Comparison of ENCODE assay signal across 8 cellular contexts in the genomic region with DNA sequence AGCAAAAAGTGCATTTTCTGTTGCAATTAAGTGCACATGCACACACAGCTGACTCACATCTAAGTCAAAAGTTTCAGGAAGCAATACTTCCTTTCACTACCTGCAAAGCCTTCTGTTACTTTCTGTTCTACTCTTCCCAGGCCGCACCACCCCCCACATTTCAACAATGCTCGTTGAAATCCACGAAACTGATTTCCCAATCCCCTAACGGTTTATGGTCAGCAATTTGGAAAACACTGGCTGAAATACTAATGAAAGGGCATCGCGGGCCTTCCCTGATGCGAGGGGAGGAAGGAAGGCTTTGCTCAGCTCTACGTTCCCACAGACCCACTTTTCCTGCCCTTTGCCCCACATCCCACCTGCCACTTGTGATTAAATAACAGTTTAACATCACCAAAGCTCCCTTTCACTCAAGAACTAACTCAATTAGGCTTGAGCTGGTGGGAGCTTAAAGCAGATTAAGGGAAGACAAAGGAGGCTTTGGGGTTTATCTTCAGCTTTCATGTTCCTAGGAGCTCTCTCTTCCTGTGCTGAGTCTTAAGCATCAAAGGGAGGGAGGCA.
DNase-seq lines count a peak whose midpoint lies in the region; ATAC-seq and TF ChIP-seq lines count a peak whose summit lies in the region.

No MANE protein-coding gene starts in this region.

- H3K4me3 Mint-ChIP-seq in HFFc6 = no peak overlapping the region

- H3K4me1 Mint-ChIP-seq in HFFc6 (ENCODE audit: low read depth) = no peaks in the 10 kb centered on the region

- H3K36me3 Mint-ChIP-seq in HFFc6 (ENCODE audit: low read depth) = no peaks in the 10 kb centered on the region

- DNase-seq in NOMO-1 treated with DMSO at 0.1 percent for 48 hours (lab: John Stamatoyannopoulos, UW; ENCODE audit: unreplicated experiment) (peak; percentile 90), dermis blood vessel endothelial cell (peak; percentile 52), non-pigmented ciliary epithelial cell (ENCODE audit: low read depth) (peak; percentile 15), pons (ENCODE audit: low spot score) (no peak), NCI-H2227 (lab: John Stamatoyannopoulos, UW; ENCODE audit: unreplicated experiment) (no peak), HFFc6 (no peak), SW480 (ENCODE audit: low spot score) (no peak)

- H3K27ac Mint-ChIP-seq in HFFc6 = no peak overlapping the region

- no peaks in the 10 kb centered on the region for H3K27me3 Mint-ChIP-seq in HFFc6 (ENCODE audit: insufficient read depth)

- peaks cover 7% of the 10 kb centered on the region for H3K9me3 Mint-ChIP-seq in HFFc6

- peak; percentile 72 for ATAC-seq in GM21576 (IDR thresholded peaks at IDR 0.05; ENCODE audit: unreplicated experiment)

- no peak for TF ChIP-seq CTCF in HFFc6 (IDR thresholded peaks at IDR 0.05)

Comparison
In these comparisons a context has a peak if more than half of its experiments do, and no peak if none do; other contexts are left out.
1. DNase-seq: peak in NOMO-1 treated with DMSO at 0.1 percent for 48 hours (single experiment), dermis blood vessel endothelial cell (single experiment) and non-pigmented ciliary epithelial cell (single experiment); none in pons (single experiment), NCI-H2227 (single experiment), HFFc6 (single experiment) and SW480 (single experiment).